ENCODE assay signal across 1 cellular context in genomic region chr22:50191041-50191740, GRCh38.
A peak's percentile ranks its signal among the peaks of the same experiment; 100 is the strongest.
TF ChIP-seq lines count a peak whose summit lies in the region.

No MANE protein-coding gene starts in this region.

TF ChIP-seq in GM12878, 131 proteins besides CTCF, POLR2A, EP300 and RAD21 (continues in another document):
- TF ChIP-seq REST (IDR thresholded peaks at IDR 0.05; ENCODE audit: low read depth, low read length) (no peak), TCF3 (IDR thresholded peaks at IDR 0.05; ENCODE audit: borderline replicate concordance, insufficient read depth, low read depth, low read length) (peak; percentile 93), IKZF1 (conservative IDR thresholded peaks at IDR 0.05) (no peak; the same call in 1 of the 2 replicates), IKZF2 (IDR thresholded peaks at IDR 0.05) (0 out of 4 replicates have a peak, but pooled peaks of 1 of the 2 experiments have one; percentile 6), KAT2A (conservative IDR thresholded peaks at IDR 0.05; ENCODE audit: control insufficient read depth, low read depth, low read length) (no peak), TCF12 (IDR thresholded peaks at IDR 0.05; ENCODE audit: low read depth, low read length) (peak; percentile 88), SP1 (IDR thresholded peaks at IDR 0.05; ENCODE audit: low read depth, low read length) (peak; percentile 65), EZH2 (IDR thresholded peaks at IDR 0.05; ENCODE audit: borderline replicate concordance, control insufficient read depth, low read depth, low read length) (no peak), SRF (IDR thresholded peaks at IDR 0.05; ENCODE audit: low read depth in 2 of 2, low read length in 2 of 2) (no peak), ZNF24 (IDR thresholded peaks at IDR 0.05) (no peak), CBFB (IDR thresholded peaks at IDR 0.05; ENCODE audit: low read depth) (peak; percentile 92), CBX5 (IDR thresholded peaks at IDR 0.05; ENCODE audit: low read depth) (no peak), NRF1 (conservative IDR thresholded peaks at IDR 0.05; ENCODE audit: low read depth, low read length) (no peak), SMAD1 (IDR thresholded peaks at IDR 0.05; ENCODE audit: low read depth, partially characterized antibody) (peak; percentile 17), BHLHE40 (IDR thresholded peaks at IDR 0.05; ENCODE audit: borderline replicate concordance in 1 of 2, low read depth in 2 of 2, low read length in 1 of 2) (peak; percentile 66 to 72; a peak in 2 of 4 replicates), TARDBP (IDR thresholded peaks at IDR 0.05; ENCODE audit: borderline replicate concordance) (no peak), HDGF (IDR thresholded peaks at IDR 0.05) (no peak), POU2F2 (IDR thresholded peaks at IDR 0.05; ENCODE audit: borderline replicate concordance, low read depth, low read length) (peak; percentile 44; the same call in 1 of the 3 replicates), NFYA (IDR thresholded peaks at IDR 0.05; ENCODE audit: borderline replicate concordance, low read depth, low read length) (no peak), PBX3 (IDR thresholded peaks at IDR 0.05; ENCODE audit: insufficient replicate concordance, low read depth, low read length) (peak; percentile 68), ETV6 (conservative IDR thresholded peaks at IDR 0.05 in 1 of 2, IDR thresholded peaks at IDR 0.05 in 1 of 2; ENCODE audit: borderline replicate concordance in 1 of 2, low read depth in 1 of 2) (peak in 1 of 2 experiments; percentile 45; a peak in 2 of 4 replicates), CBX3 (IDR thresholded peaks at IDR 0.05; ENCODE audit: borderline replicate concordance, low read depth) (no peak), ZBTB33 (IDR thresholded peaks at IDR 0.05) (no peak), EED (IDR thresholded peaks at IDR 0.05; ENCODE audit: low read depth) (peak; percentile 61), TBL1XR1 (IDR thresholded peaks at IDR 0.05; ENCODE audit: low read depth, low read length) (peak; percentile 76; the same call in 1 of the 2 replicates), SPI1 (IDR thresholded peaks at IDR 0.05; ENCODE audit: borderline replicate concordance, insufficient read depth, low read depth, low read length) (peak; percentile 38; the same call in 1 of the 2 replicates), MEF2A (IDR thresholded peaks at IDR 0.05; ENCODE audit: insufficient read depth, low read depth, low read length) (0 out of 2 replicates have a peak, but pooled peaks have one; percentile 50), PKNOX1 (IDR thresholded peaks at IDR 0.05) (peak; percentile 87), TCF7 (IDR thresholded peaks at IDR 0.05; ENCODE audit: borderline replicate concordance) (no peak), CHD4 (IDR thresholded peaks at IDR 0.05) (no peak), EGR1 (IDR thresholded peaks at IDR 0.05; ENCODE audit: borderline replicate concordance in 1 of 2, low read depth in 2 of 2, low read length in 2 of 2) (peak in 1 of 2 experiments; percentile 24; a peak in 1 of 3 replicates), HDAC6 (IDR thresholded peaks at IDR 0.05; ENCODE audit: unreplicated experiment) (peak; percentile 68), JUND (IDR thresholded peaks at IDR 0.05; ENCODE audit: low read depth, low read length) (no peak), ZNF217 (IDR thresholded peaks at IDR 0.05) (no peak), NR2F1 (conservative IDR thresholded peaks at IDR 0.05) (peak; percentile 62; the same call in 1 of the 2 replicates), POLR2AphosphoS5 (IDR thresholded peaks at IDR 0.05; ENCODE audit: low read length) (peak; percentile 81), NR2C1 (IDR thresholded peaks at IDR 0.05) (no peak), NFIC (IDR thresholded peaks at IDR 0.05; ENCODE audit: low read depth, low read length) (no peak), CREB1 (IDR thresholded peaks at IDR 0.05; ENCODE audit: low read depth) (no peak), MLLT1 (IDR thresholded peaks at IDR 0.05) (no peak), SKIL (IDR thresholded peaks at IDR 0.05; ENCODE audit: low read depth, poor library complexity, severe bottlenecking) (peak; percentile 86), CHD2 (IDR thresholded peaks at IDR 0.05; ENCODE audit: borderline replicate concordance, low read depth, low read length) (no peak), ZSCAN29 (IDR thresholded peaks at IDR 0.05) (0 out of 2 replicates have a peak, but pooled peaks have one; percentile 24), CEBPB (IDR thresholded peaks at IDR 0.05; ENCODE audit: borderline replicate concordance in 1 of 2, low read depth in 2 of 2, low read length in 2 of 2) (no peak), BCLAF1 (IDR thresholded peaks at IDR 0.05) (no peak), SMARCA5 (IDR thresholded peaks at IDR 0.05) (peak; percentile 63; the same call in 1 of the 2 replicates), IRF4 (IDR thresholded peaks at IDR 0.05; ENCODE audit: low read depth, low read length) (no peak), RCOR1 (conservative IDR thresholded peaks at IDR 0.05; ENCODE audit: low read depth, low read length) (no peak), JUNB (IDR thresholded peaks at IDR 0.05) (peak; percentile 24; the same call in 1 of the 2 replicates), ATF3 (IDR thresholded peaks at IDR 0.05; ENCODE audit: borderline replicate concordance, extremely low read depth, low read depth, low read length) (no peak), ATF7 (IDR thresholded peaks at IDR 0.05; ENCODE audit: low read depth) (0 out of 2 replicates have a peak, but pooled peaks have one; percentile 38), PAX5 (IDR thresholded peaks at IDR 0.05; ENCODE audit: borderline replicate concordance, low read depth, low read length) (peak; percentile 95), ASH2L (IDR thresholded peaks at IDR 0.05; ENCODE audit: borderline replicate concordance, low read depth) (0 out of 2 replicates have a peak, but pooled peaks have one; percentile 49), MEF2B (IDR thresholded peaks at IDR 0.05; ENCODE audit: partially characterized antibody, poor library complexity, severe bottlenecking) (no peak), DPF2 (IDR thresholded peaks at IDR 0.05) (peak; percentile 16; the same call in 1 of the 2 replicates)
